In genomic region chr13:113500530-113501265, GRCh38 we compare ENCODE assay signal across 16 cellular contexts. TPM values are rescaled to one million over a fixed set of nuclear protein-coding genes. Genes with fewer than 3 reads are reported as not detected.
DNase-seq lines count a peak whose midpoint lies in the region; ATAC-seq, FAIRE-seq and TF ChIP-seq lines count a peak whose summit lies in the region.
"Had no signal": no experiment of that assay in that cellular context is flagged by ENCODE, and none has a peak within 500 bp of the region (broad histone marks: within the 10 kb centered on the region; RNA-seq: fewer than 3 reads in every experiment).

No MANE protein-coding gene starts in this region.

- H3K9ac ChIP-seq in neuronal stem cell (ENCODE audit: low read depth, low read length, poor library complexity) = peak overlapping the region; percentile 44

- no peak overlapping the region for H4K91ac ChIP-seq in neuronal stem cell (ENCODE audit: low read depth, low read length, poor library complexity)

- DNase-seq in Right ventricle myocardium superior (peak; percentile 71), cardiac septum (ENCODE audit: low spot score) (no peak), bronchial epithelial cell (ENCODE audit: low read depth) (no peak), heart right ventricle (peak; percentile 43 to 50), neuronal stem cell (ENCODE audit: low spot score) (no peak), activated gamma-delta T cell treated with Interleukin-2 at 50 U/mL for 16 hours (no peak), cortex of kidney (lab: John Stamatoyannopoulos, UW) (no peak)
- no peak for DNase-seq in activated effector memory CD4-positive, alpha-beta T cell treated with anti-CD3 and anti-CD28 coated beads, Interleukin-2, amount 50 U/mL, for 16 hours
- DNase-seq: ACHN; CD4-positive, alpha-beta memory T cell; DMS79 had no signal

- peaks cover 47% of the 10 kb centered on the region for H3K36me3 ChIP-seq in bronchial epithelial cell (ENCODE audit: control insufficient read depth, insufficient read depth, low read length)
- H3K36me3 ChIP-seq in heart right ventricle = peaks cover 0 to 99% (median 66%) of the 10 kb centered on the region in 9 donors
- H3K36me3 ChIP-seq in neuronal stem cell (replicated peaks in 1 of 2; ENCODE audit: control insufficient read depth in 2 of 2, insufficient read depth in 2 of 2, low read length in 2 of 2) = peaks cover 51 to 100% of the 10 kb centered on the region in 2 donors

- no peak overlapping the region for H2BK15ac ChIP-seq in neuronal stem cell (ENCODE audit: low read length)

- H3K79me1 ChIP-seq in neuronal stem cell (ENCODE audit: low read depth, low read length) = peaks cover 10% of the 10 kb centered on the region

- intact Hi-C loops in Right ventricle myocardium superior (cut with DNase I) (no loop called here), cardiac septum (cut with DNase I) (loop anchor here (2.0 kb wide), 1 partner anchor 16 kb away; no protein-coding TSS in a partner anchor), heart right ventricle (cut with DNase I) (loop anchor here in 2 of 10 donors (1.0 to 5.0 kb wide), 2 partner anchors 33 to 37 kb away; no protein-coding TSS in a partner anchor)

- peak overlapping the region; percentile 11 to 88 (median 62) for H3K27ac ChIP-seq in heart right ventricle
- no peak overlapping the region for H3K27ac ChIP-seq in neuronal stem cell (replicated peaks; ENCODE audit: low read length)
- H3K27ac ChIP-seq: C4-2B had no signal

- ATAC-seq in Right ventricle myocardium superior (ENCODE audit: poor library complexity) = peak; percentile 93
- ATAC-seq in heart right ventricle = peak; percentile 79 to 96 (median 90)

- H4K8ac ChIP-seq in neuronal stem cell (ENCODE audit: low read depth, low read length) = no peak overlapping the region

- H2BK5ac ChIP-seq in neuronal stem cell (ENCODE audit: low read length) = no peak overlapping the region

- no peak overlapping the region for H3K23ac ChIP-seq in neuronal stem cell (ENCODE audit: low read depth, low read length, poor library complexity)

- H3K27me3 ChIP-seq in bronchial epithelial cell (ENCODE audit: control insufficient read depth, insufficient read depth, low read length) (no peaks in the 10 kb centered on the region), heart right ventricle (no peaks in the 10 kb centered on the region), neuronal stem cell (ENCODE audit: control insufficient read depth in 3 of 3, insufficient read depth in 3 of 3, low read depth in 1 of 3, low read length in 3 of 3) (no peaks in the 10 kb centered on the region)

- H3K4me2 ChIP-seq in neuronal stem cell (ENCODE audit: insufficient read depth, low read length, poor library complexity, severe bottlenecking) = no peak overlapping the region

- no peak overlapping the region for H3K4ac ChIP-seq in neuronal stem cell (ENCODE audit: low read length)

- WGBS in heart right ventricle, 2 donors = 52 to 60% methylated on average over 11 of the region's 11 CpGs
- WGBS in neuronal stem cell (ENCODE audit: extremely low coverage in 2 of 2, insufficient read length in 2 of 2, insufficient replicate concordance in 1 of 2), 2 donors = no CpG with 5 or more reads among the region's 11 CpGs

- no peak overlapping the region for H2BK120ac ChIP-seq in neuronal stem cell (ENCODE audit: low read depth, low read length)

- H2AK5ac ChIP-seq in neuronal stem cell (ENCODE audit: low read depth, low read length) = no peak overlapping the region

- peak; percentile 85 for FAIRE-seq in bronchial epithelial cell (lab: Jason Lieb, UNC)
- FAIRE-seq: G401.6, GM12891, H1 had no signal

- H3K9me3 ChIP-seq in heart right ventricle (no peaks in the 10 kb centered on the region), neuronal stem cell (replicated peaks in 1 of 2; ENCODE audit: control insufficient read depth in 2 of 2, insufficient read depth in 1 of 2, low read depth in 1 of 2, low read length in 2 of 2) (no peaks in the 10 kb centered on the region)
- H3K9me3 ChIP-seq: HAP-1 had no signal

- H3K18ac ChIP-seq in neuronal stem cell (ENCODE audit: low read length) = no peak overlapping the region

- no peak for TF ChIP-seq CTCF in bronchial epithelial cell (IDR thresholded peaks at IDR 0.05; ENCODE audit: insufficient read depth, low read length, severe bottlenecking)
- no peak for TF ChIP-seq CTCF in heart right ventricle (IDR thresholded peaks at IDR 0.05)

- no peak overlapping the region for H3K14ac ChIP-seq in neuronal stem cell (ENCODE audit: low read length)

- H3K4me3 ChIP-seq in bronchial epithelial cell (ENCODE audit: low read depth, low read length) = no peak overlapping the region
- no peak overlapping the region for H3K4me3 ChIP-seq in heart right ventricle
- no peak overlapping the region for H3K4me3 ChIP-seq in neuronal stem cell (ENCODE audit: low read length in 2 of 2)
- H3K4me3 ChIP-seq: HAP-1 had no signal

- H2BK12ac ChIP-seq in neuronal stem cell (ENCODE audit: low read length) = no peak overlapping the region

- H3K4me1 ChIP-seq in heart right ventricle (peaks cover 0 to 48% (median 32%) of the 10 kb centered on the region in 9 donors), neuronal stem cell (ENCODE audit: control insufficient read depth in 2 of 2, insufficient read depth in 1 of 2, low read depth in 1 of 2, low read length in 2 of 2) (peaks cover 0 to 3% of the 10 kb centered on the region in 2 donors)
- H3K4me1 ChIP-seq: HAP-1 had no signal

- no peak overlapping the region for H2AFZ ChIP-seq in neuronal stem cell (ENCODE audit: low read length)

RNA-seq across cellular contexts. Expression of gene DCUN1D2, which starts 10.2 kb away (rescaled TPM):
- total RNA-seq in Right ventricle myocardium superior = 196 TPM
- total RNA-seq in cardiac septum = 134 TPM
- total RNA-seq in bronchial epithelial cell = 14.2 and 16.3 TPM in 2 replicates
- total RNA-seq in heart right ventricle = 100 to 1,000 TPM in 9 of 10 donors, 10 to 100 TPM in 1; 97.7 to 307 (median 225) TPM
- 10 to 100 TPM; 40.9 to 73.3 TPM for polyA plus RNA-seq in heart right ventricle
- 21.3 TPM for polyA plus RNA-seq in neuronal stem cell (2013, experiment 1 of 2)
- polyA plus RNA-seq in neuronal stem cell (2013, experiment 2 of 2) = 22.2 TPM

RNA-seq across cellular contexts. Expression of gene ADPRHL1, which starts 47.4 kb away (rescaled TPM):
- total RNA-seq in Right ventricle myocardium superior (506 TPM), cardiac septum (480 TPM), bronchial epithelial cell (0.26 and 1.0 TPM in 2 replicates), heart right ventricle (100 to 1,000 TPM; 381 to 939 (median 762) TPM)
- 100 to 1,000 TPM; 163 to 192 TPM for polyA plus RNA-seq in heart right ventricle
- 0.47 TPM for polyA plus RNA-seq in neuronal stem cell (2013, experiment 1 of 2)
- 0.40 TPM for polyA plus RNA-seq in neuronal stem cell (2013, experiment 2 of 2)

Comparison
In these comparisons a context has a peak if more than half of its experiments do, and no peak if none do; other contexts are left out.
1. DNase-seq: peak in Right ventricle myocardium superior (single experiment) and heart right ventricle (2 of 2); none in cardiac septum (single experiment), bronchial epithelial cell (single experiment), neuronal stem cell (single experiment), activated gamma-delta T cell treated with Interleukin-2 at 50 U/mL for 16 hours (single experiment), activated effector memory CD4-positive, alpha-beta T cell treated with anti-CD3 and anti-CD28 coated beads, Interleukin-2, amount 50 U/mL, for 16 hours (single experiment) and cortex of kidney (single experiment).
2. RNA of gene ADPRHL1, which starts 47.4 kb away (total RNA-seq): 381 to 939 TPM in heart right ventricle, 506 TPM in Right ventricle myocardium superior (single experiment) and 480 TPM in cardiac septum (single experiment); 0.26 to 1.0 TPM in bronchial epithelial cell; every median in the first group is over 100 times any median in the second.